Comparison of ENCODE assay signal across 12 cellular contexts in the genomic region with DNA sequence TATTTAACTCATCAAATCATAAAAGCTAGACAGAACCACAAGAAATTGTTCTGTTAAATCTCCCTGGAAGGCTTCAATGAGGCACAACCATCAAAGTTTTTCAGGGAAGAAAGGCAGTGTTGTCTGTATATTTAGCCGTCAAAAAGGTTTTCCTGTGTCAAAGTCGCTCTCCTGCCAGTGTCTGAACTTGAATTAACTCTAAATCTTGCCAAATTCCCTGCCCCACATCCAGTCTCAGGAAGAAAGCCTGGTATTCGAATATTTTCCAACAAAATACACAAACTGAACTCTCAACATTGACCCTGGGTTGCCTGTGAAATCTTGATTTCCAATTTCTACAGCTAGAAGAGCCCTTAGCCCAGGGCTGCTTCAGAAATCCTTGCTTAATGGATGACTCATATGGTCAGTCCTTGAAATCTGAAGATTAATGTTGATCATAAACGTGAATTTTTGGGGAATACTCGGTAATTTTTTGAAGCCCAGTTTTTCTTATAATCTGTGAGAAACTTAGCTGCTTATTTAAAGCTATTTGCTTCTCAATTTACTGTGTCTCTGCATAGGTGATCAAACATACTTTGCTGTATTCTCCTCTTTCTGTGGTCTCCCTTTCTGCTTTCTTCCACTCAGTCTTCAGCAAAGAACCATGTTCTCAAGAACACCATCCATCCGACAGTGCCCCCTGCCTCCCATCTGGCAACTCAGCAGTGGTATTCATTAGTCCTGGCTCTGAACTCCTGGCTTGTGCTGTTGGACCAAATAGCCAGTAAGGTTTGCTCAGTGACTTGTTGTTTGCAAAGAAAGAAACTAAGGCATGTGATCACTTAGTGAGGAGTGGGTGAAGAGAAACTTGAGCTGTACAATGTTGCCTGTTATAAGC. TPM values are rescaled to one million over a fixed set of nuclear protein-coding genes. Genes with fewer than 3 reads are reported as not detected.
DNase-seq lines count a peak whose midpoint lies in the region; ATAC-seq, FAIRE-seq and TF ChIP-seq lines count a peak whose summit lies in the region.
"Had no signal": no experiment of that assay in that cellular context is flagged by ENCODE, and none has a peak within 500 bp of the region (broad histone marks: within the 10 kb centered on the region; RNA-seq: fewer than 3 reads in every experiment).

No MANE protein-coding gene starts in this region.

- no peaks in the 10 kb centered on the region for H3K4me1 Mint-ChIP-seq in Caco-2 (ENCODE audit: low read depth, unreplicated experiment)
- peaks cover 43% of the 10 kb centered on the region for H3K4me1 Mint-ChIP-seq in mesothelial cell of epicardium

- WGBS in H1 (ENCODE audit: extremely low coverage in 1 of 2, insufficient coverage in 1 of 2, insufficient read length in 1 of 2, insufficient replicate concordance in 2 of 2, low coverage in 1 of 2, low lambda C conversion rate in 2 of 2, missing lambda C conversion rate in 1 of 2), 2 experiments, result 88% methylated on average over 6 of the region's 6 CpGs; no CpG with 5 or more reads in 1 of the 2 experiments

- no peaks in the 10 kb centered on the region for H3K9me3 ChIP-seq in Caco-2
- H3K9me3 ChIP-seq in H1 (ENCODE audit: insufficient read depth in 2 of 2, low read depth in 1 of 2, low read length in 1 of 2), result no peaks in the 10 kb centered on the region
- H3K9me3 ChIP-seq: stomach had no signal

- H3K4me3 ChIP-seq in Caco-2 (ENCODE audit: low read depth, low read length) (no peak overlapping the region), H1 (ENCODE audit: extremely low read depth in 1 of 4, insufficient read depth in 2 of 4, low read depth in 3 of 4, low read length in 4 of 4) (no peak overlapping the region)
- H3K4me3 ChIP-seq: stomach had no signal

- H3K36me3 Mint-ChIP-seq in Caco-2 (ENCODE audit: insufficient read depth, unreplicated experiment) (no peaks in the 10 kb centered on the region), mesothelial cell of epicardium (no peaks in the 10 kb centered on the region)

- H4K20me1 ChIP-seq in H1 (replicated peaks in 1 of 2; ENCODE audit: control insufficient read depth in 1 of 2, insufficient read depth in 2 of 2, low read length in 2 of 2), result no peaks in the 10 kb centered on the region

- H3K4me1 ChIP-seq in Caco-2, result no peaks in the 10 kb centered on the region
- H3K4me1 ChIP-seq in H1 (replicated peaks in 1 of 4; ENCODE audit: control insufficient read depth in 3 of 4, insufficient read depth in 4 of 4, low read length in 3 of 4), result peaks cover 0 to 3% (median 0%) of the 10 kb centered on the region in 4 experiments; a peak in 2 of 7 replicates

- H3K27me3 ChIP-seq in Caco-2 (replicated peaks; ENCODE audit: control insufficient read depth, insufficient read depth, low read length) (no peaks in the 10 kb centered on the region), H1 (replicated peaks in 1 of 4; ENCODE audit: control insufficient read depth in 3 of 4, extremely low read depth in 1 of 4, insufficient read depth in 3 of 4, low read length in 3 of 4) (no peaks in the 10 kb centered on the region)
- H3K27me3 ChIP-seq: stomach had no signal

- no peak overlapping the region for H3K23ac ChIP-seq in H1 (ENCODE audit: insufficient read length)

- no peak overlapping the region for H3K4me2 ChIP-seq in H1 (ENCODE audit: insufficient read depth in 1 of 2, low read depth in 2 of 2, low read length in 2 of 2)

- no peak overlapping the region for H3K27ac Mint-ChIP-seq in Caco-2 (ENCODE audit: unreplicated experiment)
- H3K27ac Mint-ChIP-seq in mesothelial cell of epicardium, result peak overlapping the region; percentile 27

- no peak overlapping the region for H2BK120ac ChIP-seq in H1 (replicated peaks; ENCODE audit: low read depth, low read length)

- H3K27ac ChIP-seq in H1 (ENCODE audit: low read depth, low read length), result no peak overlapping the region
- H3K27ac ChIP-seq: epithelial cell of prostate, stomach had no signal

- ATAC-seq in GM21576 (IDR thresholded peaks at IDR 0.05; ENCODE audit: unreplicated experiment), result no peak
- ATAC-seq in esophagus mucosa, result no peak

- H3K27me3 Mint-ChIP-seq in Caco-2 (ENCODE audit: insufficient read depth, unreplicated experiment), result peaks cover 6% of the 10 kb centered on the region
- H3K27me3 Mint-ChIP-seq in mesothelial cell of epicardium (ENCODE audit: low read depth), result no peaks in the 10 kb centered on the region

- POLR2A ChIA-PET in Caco-2 (lab: Charles Lee) (no interaction called here), H1 (lab: Charles Lee; ENCODE audit: partially characterized antibody) (interaction anchor here (1.3 kb wide), 1 partner anchor 59 kb away, joined by 3 read pairs; no protein-coding TSS in a partner anchor)

- H3K9ac ChIP-seq in H1 (replicated peaks in 1 of 4; ENCODE audit: extremely low read depth in 1 of 4, low read depth in 3 of 4, low read length in 3 of 4), result no peak overlapping the region

- H2BK12ac ChIP-seq in H1 (ENCODE audit: low read depth, low read length), result no peak overlapping the region

- H3K79me2 ChIP-seq in H1 (ENCODE audit: control insufficient read depth in 1 of 2, insufficient read depth in 2 of 2, low read length in 2 of 2), result no peaks in the 10 kb centered on the region

- TF ChIP-seq EP300 in H1 (IDR thresholded peaks at IDR 0.05; ENCODE audit: borderline replicate concordance in 1 of 2, low read depth in 2 of 2, low read length in 2 of 2), result no peak

- intact Hi-C loops in Caco-2 (cut with micrococcal nuclease; ENCODE audit: unreplicated experiment), result loop anchor here (1.0 kb wide), 1 partner anchor 148 kb away; no protein-coding TSS in a partner anchor

- TF ChIP-seq CTCF in Caco-2 (IDR thresholded peaks at IDR 0.05; ENCODE audit: insufficient read depth in 1 of 2, low read depth in 1 of 2, low read length in 1 of 2, severe bottlenecking in 1 of 2, unreplicated experiment in 1 of 2) (peak; percentile 18 to 36), LNCAP (IDR thresholded peaks at IDR 0.05) (peak; percentile 27; the same call in 1 of the 2 replicates), H1 (IDR thresholded peaks at IDR 0.05; ENCODE audit: control extremely low read depth in 1 of 3, insufficient read depth in 1 of 3, low read depth in 1 of 3, low read length in 3 of 3) (peak; percentile 57 to 68 (median 60)), mesothelial cell of epicardium (IDR thresholded peaks at IDR 0.05; ENCODE audit: unreplicated experiment) (no peak)

- no peak for TF ChIP-seq POLR2A in H1 (IDR thresholded peaks at IDR 0.05; ENCODE audit: control extremely low read depth in 1 of 2, low read depth in 2 of 2, low read length in 2 of 2)

- no peak overlapping the region for H3K18ac ChIP-seq in H1 (ENCODE audit: extremely low read depth, low read length)

- no peak overlapping the region for H2AK5ac ChIP-seq in H1 (ENCODE audit: low read depth, low read length)

- no peaks in the 10 kb centered on the region for H3K79me1 ChIP-seq in H1 (ENCODE audit: low read depth, low read length)

- H3K4me3 Mint-ChIP-seq in Caco-2 (ENCODE audit: unreplicated experiment) (no peak overlapping the region), mesothelial cell of epicardium (no peak overlapping the region)

- no peak overlapping the region for H2BK15ac ChIP-seq in H1 (ENCODE audit: low read length)

- no peak overlapping the region for H3K56ac ChIP-seq in H1 (replicated peaks; ENCODE audit: insufficient read length, low read depth, low read length)

- CTCF ChIA-PET in Caco-2 (lab: Charles Lee) (no interaction called here), H1 (lab: Charles Lee; ENCODE audit: partially characterized antibody) (interaction anchor here (0.8 to 3.0 kb wide), 16 partner anchors 9 to 448 kb away, joined by 3 to 23 read pairs (median 4); no protein-coding TSS in a partner anchor)

- no peak overlapping the region for H4K8ac ChIP-seq in H1 (ENCODE audit: extremely low read depth, insufficient read depth, low read length)

- no peak overlapping the region for H2BK5ac ChIP-seq in H1 (ENCODE audit: low read depth, low read length)

- H3K9me3 Mint-ChIP-seq in Caco-2 (ENCODE audit: unreplicated experiment), result no peaks in the 10 kb centered on the region
- H3K9me3 Mint-ChIP-seq in mesothelial cell of epicardium, result no peaks in the 10 kb centered on the region

- TF ChIP-seq RAD21 in H1 (IDR thresholded peaks at IDR 0.05 in 1 of 2, conservative IDR thresholded peaks at IDR 0.05 in 1 of 2; ENCODE audit: low read depth in 2 of 2, low read length in 2 of 2), result peak; percentile 66 to 76

- no peak overlapping the region for H4K5ac ChIP-seq in H1 (ENCODE audit: insufficient read length, low read depth, low read length)

- H4K91ac ChIP-seq in H1 (replicated peaks; ENCODE audit: insufficient read length, low read length), result no peak overlapping the region

- no TSS peak for BruUV-seq in Caco-2 (replicated peaks; lab: Mats Ljungman, UMichigan)

- no peak overlapping the region for H3K4ac ChIP-seq in H1 (replicated peaks; ENCODE audit: insufficient read length, low read depth, low read length)

- no peaks in the 10 kb centered on the region for H3K36me3 ChIP-seq in Caco-2 (ENCODE audit: control insufficient read depth, insufficient read depth, low read length)
- no peaks in the 10 kb centered on the region for H3K36me3 ChIP-seq in H1 (ENCODE audit: control insufficient read depth in 2 of 4, insufficient read depth in 4 of 4, low read length in 3 of 4)
- H3K36me3 ChIP-seq: stomach had no signal

- H3K23me2 ChIP-seq in H1 (ENCODE audit: low read depth, low read length), result no peaks in the 10 kb centered on the region; the same call in 1 of the 2 replicates

- H2AFZ ChIP-seq in H1 (ENCODE audit: low read length), result no peak overlapping the region

- H3K14ac ChIP-seq in H1 (ENCODE audit: insufficient read length), result no peak overlapping the region

- no peak overlapping the region; the same call in 1 of the 2 replicates for H2BK20ac ChIP-seq in H1 (ENCODE audit: low read length)

- peak in 1 of 2 experiments; percentile 37 for DNase-seq in Caco-2
- no peak for DNase-seq in H1 (ENCODE audit: low read depth in 1 of 2, low spot score in 2 of 2)
- DNase-seq in mesothelial cell of epicardium (ENCODE audit: low spot score in 2 of 2, unreplicated experiment in 2 of 2), result no peak
- DNase-seq in cerebellum (ENCODE audit: low spot score), result no peak
- DNase-seq in stimulated activated naive CD4-positive, alpha-beta T cell (lab: John Stamatoyannopoulos, UW), result no peak
- DNase-seq: activated naive CD4-positive, alpha-beta T cell; GF-D8; stomach had no signal

- FAIRE-seq in H1 (lab: Jason Lieb, UNC), result peak; percentile 65

RNA-seq across cellular contexts. Expression of a gene that starts 58.9 kb away (rescaled TPM):
- total RNA-seq in Caco-2 (2022) (2.3 and 2.4 TPM in 2 replicates), mesothelial cell of epicardium (756 to 790 TPM (median 778 TPM) in 3 replicates), esophagus mucosa (18.3 TPM), cerebellum (717 TPM)
- total RNA-seq in H1 (2021; fragmentation: NEBNext Ultra II Directional; extraction: Animal tissue kit (Norgen Biotek cat#: 25700)), result 254 and 271 TPM in 2 replicates
- polyA plus RNA-seq in H1 (2011; rRNA removed), result 171 and 301 TPM in 2 replicates
- polyA plus RNA-seq in H1 (2011; cell fraction: cytosol; rRNA removed), result 298 TPM
- polyA plus RNA-seq in H1 (2011; cell fraction: nucleus; rRNA removed), result 110 TPM
- 155 to 220 TPM (median 172 TPM) in 4 replicates for polyA plus RNA-seq in H1 (2012, experiment 1 of 2)
- 147 TPM for polyA plus RNA-seq in H1 (2012, experiment 2 of 2)
- 272 TPM for polyA plus RNA-seq in H1 (2013, experiment 1 of 2)
- 278 TPM for polyA plus RNA-seq in H1 (2013, experiment 2 of 2)
- 145 and 168 TPM in 2 replicates for polyA minus RNA-seq in H1 (2011; rRNA and poly(A)+ RNA removed)
- polyA minus RNA-seq in H1 (2011; cell fraction: cytosol; rRNA and poly(A)+ RNA removed), result 88.7 TPM
- 211 TPM for polyA minus RNA-seq in H1 (2011; cell fraction: nucleus; rRNA and poly(A)+ RNA removed)

Comparison
In these comparisons a context has a peak if more than half of its experiments do, and no peak if none do; other contexts are left out.
1. RNA of a gene that starts 58.9 kb away (total RNA-seq): 756 to 790 TPM in mesothelial cell of epicardium, 717 TPM in cerebellum (single experiment) and 254 to 271 TPM in H1; 18.3 TPM in esophagus mucosa (single experiment) and 2.3 to 2.4 TPM in Caco-2; every median in the first group is over 10 times any median in the second.